19 cellular contexts compared by ENCODE assay signal in the genomic region with DNA sequence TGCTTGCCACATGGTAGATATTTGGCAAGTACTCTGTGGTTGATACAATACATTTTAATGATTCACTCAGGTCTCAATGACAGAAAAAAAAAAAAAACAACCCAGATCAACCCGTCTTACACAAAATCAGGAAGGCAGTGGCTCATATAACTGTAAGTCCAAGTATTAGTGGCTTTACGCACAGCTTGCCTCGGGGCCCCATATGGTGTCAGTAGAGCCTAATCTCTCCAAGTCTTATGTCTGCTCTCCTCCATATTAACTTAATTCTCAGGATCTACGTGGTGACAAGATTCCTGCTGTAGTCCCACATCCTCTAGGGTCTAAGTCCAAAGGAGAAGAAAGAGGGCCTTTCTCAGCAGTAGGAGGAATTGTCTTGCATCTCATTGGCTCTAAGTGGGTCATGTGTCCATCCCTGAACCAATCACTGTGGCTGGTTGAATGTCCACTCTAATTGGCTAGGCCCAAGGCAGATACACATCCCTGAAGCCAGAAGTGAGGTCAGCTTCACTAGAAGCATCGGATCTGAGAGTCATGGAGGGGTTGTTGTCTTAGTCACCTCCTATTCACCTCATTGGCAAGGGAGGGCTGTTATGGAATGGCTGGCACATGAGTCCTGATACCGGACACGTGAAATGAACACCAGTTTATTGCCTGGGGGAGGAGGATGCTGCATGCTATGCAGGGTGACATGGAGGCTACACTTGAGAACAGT. TPM values are rescaled to one million over a fixed set of nuclear protein-coding genes. Genes with fewer than 3 reads are reported as not detected.
DNase-seq lines count a peak whose midpoint lies in the region; ATAC-seq and TF ChIP-seq lines count a peak whose summit lies in the region.
"Had no signal": no experiment of that assay in that cellular context is flagged by ENCODE, and none has a peak within 500 bp of the region (broad histone marks: within the 10 kb centered on the region; RNA-seq: fewer than 3 reads in every experiment).

No MANE protein-coding gene starts in this region.

- H3K9ac ChIP-seq in mesendoderm (ENCODE audit: low read length), result no peak overlapping the region
- H3K9ac ChIP-seq: BLaER1 treated with 17β-estradiol and CSF1 and Interleukin-3, amounts not matched to agents 10 nM and 100 nM had no signal

- peaks cover 0 to 2% (median 0%) of the 10 kb centered on the region in 4 donors for H3K4me1 Mint-ChIP-seq in naive thymus-derived CD8-positive, alpha-beta T cell
- H3K4me1 Mint-ChIP-seq: activated naive CD4-positive, alpha-beta T cell treated with anti-CD3 and anti-CD28 coated beads, Interleukin-2, amount 50 U/mL, for 24 hours had no signal

- TF ChIP-seq CTCF in WERI-Rb-1 (IDR thresholded peaks at IDR 0.05; ENCODE audit: low read depth, low read length), result peak; percentile 67

- no peak overlapping the region for H3K18ac ChIP-seq in mesendoderm (ENCODE audit: low read length)

- ATAC-seq in HG02938 (IDR thresholded peaks at IDR 0.05; ENCODE audit: unreplicated experiment), result no peak
- ATAC-seq in naive thymus-derived CD8-positive, alpha-beta T cell, result no peak
- ATAC-seq: body of pancreas, heart right ventricle had no signal

- no peaks in the 10 kb centered on the region for H3K4me1 ChIP-seq in mesendoderm (ENCODE audit: control insufficient read depth, low read depth, low read length)
- H3K4me1 ChIP-seq: body of pancreas, heart right ventricle had no signal

- no peaks in the 10 kb centered on the region for H3K27me3 ChIP-seq in MG63
- no peaks in the 10 kb centered on the region for H3K27me3 ChIP-seq in WERI-Rb-1 (ENCODE audit: insufficient read depth, low read depth, severe bottlenecking)
- H3K27me3 ChIP-seq in mesendoderm (ENCODE audit: insufficient read depth, low read length, poor library complexity), result no peaks in the 10 kb centered on the region
- H3K27me3 ChIP-seq: BLaER1 treated with 17β-estradiol and CSF1 and Interleukin-3, amounts not matched to agents 10 nM and 100 nM; body of pancreas had no signal

- H3K56ac ChIP-seq in mesendoderm (ENCODE audit: low read length), result no peak overlapping the region

- H2BK120ac ChIP-seq in mesendoderm (ENCODE audit: low read depth, low read length), result no peak overlapping the region

- H3K23ac ChIP-seq in mesendoderm (ENCODE audit: low read length), result no peak overlapping the region

- no peak overlapping the region for H3K4me3 Mint-ChIP-seq in naive thymus-derived CD8-positive, alpha-beta T cell
- H3K4me3 Mint-ChIP-seq: activated naive CD4-positive, alpha-beta T cell treated with anti-CD3 and anti-CD28 coated beads, Interleukin-2, amount 50 U/mL, for 24 hours had no signal

- H3K4me2 ChIP-seq in mesendoderm (ENCODE audit: low read length), result no peak overlapping the region

- no peak overlapping the region for H2BK15ac ChIP-seq in mesendoderm (replicated peaks; ENCODE audit: low read depth)

- no peaks in the 10 kb centered on the region for H3K79me2 ChIP-seq in mesendoderm (ENCODE audit: control insufficient read depth, insufficient read depth, low read length)

- no peak overlapping the region for H4K5ac ChIP-seq in mesendoderm (ENCODE audit: low read length)

- no peak overlapping the region for H4K8ac ChIP-seq in mesendoderm (ENCODE audit: low read depth, low read length)

- POLR2A ChIA-PET in naive thymus-derived CD8-positive, alpha-beta T cell (lab: Charles Lee), result no interaction called here

- no peaks in the 10 kb centered on the region for H3K36me3 Mint-ChIP-seq in naive thymus-derived CD8-positive, alpha-beta T cell
- H3K36me3 Mint-ChIP-seq: activated naive CD4-positive, alpha-beta T cell treated with anti-CD3 and anti-CD28 coated beads, Interleukin-2, amount 50 U/mL, for 24 hours had no signal

- no peak overlapping the region for H3K4ac ChIP-seq in mesendoderm (ENCODE audit: low read depth, low read length)

- H3K9me3 Mint-ChIP-seq in naive thymus-derived CD8-positive, alpha-beta T cell, result peaks cover 0 to 5% (median 2%) of the 10 kb centered on the region in 9 donors
- H3K9me3 Mint-ChIP-seq: activated naive CD4-positive, alpha-beta T cell treated with anti-CD3 and anti-CD28 coated beads, Interleukin-2, amount 50 U/mL, for 24 hours had no signal

- H3K27me3 Mint-ChIP-seq in naive thymus-derived CD8-positive, alpha-beta T cell, result peaks cover 10 to 20% (median 13%) of the 10 kb centered on the region in 5 donors

- no peak overlapping the region for H2BK5ac ChIP-seq in mesendoderm (ENCODE audit: low read length)

- H3K9me3 ChIP-seq in MG63 (no peaks in the 10 kb centered on the region), WERI-Rb-1 (ENCODE audit: severe bottlenecking) (no peaks in the 10 kb centered on the region)
- H3K9me3 ChIP-seq: BLaER1 treated with 17β-estradiol and CSF1 and Interleukin-3, amounts not matched to agents 10 nM and 100 nM; body of pancreas; heart right ventricle had no signal

- peak; percentile 41 for DNase-seq in EH (ENCODE audit: low read depth)
- DNase-seq in MG63, result peak; percentile 9
- DNase-seq in WERI-Rb-1, result peak; percentile 77
- peak; percentile 45 for DNase-seq in mesendoderm
- DNase-seq in NCI-H2081 (lab: John Stamatoyannopoulos, UW), result no peak
- DNase-seq in putamen (ENCODE audit: low spot score), result no peak
- no peak for DNase-seq in naive thymus-derived CD8-positive, alpha-beta T cell
- DNase-seq: activated CD4-positive, alpha-beta T cell treated with anti-CD3 and anti-CD28 coated beads, Interleukin-2, amount 50 U/mL, for 4 hours; body of pancreas; DMS53; dorsolateral prefrontal cortex; heart right ventricle; NCI-H1694; NCI-H446 treated with DMSO at 0.1 percent for 48 hours; OCI-M1; small intestine had no signal

- H2AK5ac ChIP-seq in mesendoderm (ENCODE audit: low read length), result no peak overlapping the region

- no peaks in the 10 kb centered on the region for H3K36me3 ChIP-seq in MG63
- H3K36me3 ChIP-seq in WERI-Rb-1, result no peaks in the 10 kb centered on the region
- no peaks in the 10 kb centered on the region for H3K36me3 ChIP-seq in mesendoderm (ENCODE audit: control insufficient read depth, insufficient read depth, low read length)
- H3K36me3 ChIP-seq: BLaER1 treated with 17β-estradiol and CSF1 and Interleukin-3, amounts not matched to agents 10 nM and 100 nM; heart right ventricle had no signal

- H3K79me1 ChIP-seq in mesendoderm (ENCODE audit: low read length), result no peaks in the 10 kb centered on the region

- WGBS in mesendoderm (ENCODE audit: extremely low coverage, insufficient coverage, low lambda C conversion rate), result no CpG with 5 or more reads among the region's 7 CpGs

- no peak overlapping the region for H3K27ac Mint-ChIP-seq in naive thymus-derived CD8-positive, alpha-beta T cell
- H3K27ac Mint-ChIP-seq: activated naive CD4-positive, alpha-beta T cell treated with anti-CD3 and anti-CD28 coated beads, Interleukin-2, amount 50 U/mL, for 24 hours had no signal

- H3K27ac ChIP-seq in WERI-Rb-1, result no peak overlapping the region
- H3K27ac ChIP-seq in mesendoderm (ENCODE audit: low read depth, low read length), result no peak overlapping the region
- H3K27ac ChIP-seq: body of pancreas, dorsolateral prefrontal cortex, heart right ventricle had no signal

- H3K4me3 ChIP-seq in MG63 (no peak overlapping the region), WERI-Rb-1 (ENCODE audit: low read depth, low read length) (no peak overlapping the region), mesendoderm (ENCODE audit: low read length) (no peak overlapping the region)
- H3K4me3 ChIP-seq: BLaER1 treated with 17β-estradiol and CSF1 and Interleukin-3, amounts not matched to agents 10 nM and 100 nM; body of pancreas; dorsolateral prefrontal cortex; heart right ventricle had no signal

RNA-seq across cellular contexts. Expression of gene PLPP4, which starts 20.4 kb away (rescaled TPM):
- 3.4 and 13.4 TPM in 2 replicates for total RNA-seq in MG63 (2014; rRNA removed; shearing (Covaris generic); ENCODE audit: low replicate concordance)
- polyA plus RNA-seq in mesendoderm (2013, experiment 1 of 2), result 0.32 TPM
- 0.31 TPM for polyA plus RNA-seq in mesendoderm (2013, experiment 2 of 2)
- total RNA-seq in naive thymus-derived CD8-positive, alpha-beta T cell, result not detected
- not detected for polyA plus RNA-seq in naive thymus-derived CD8-positive, alpha-beta T cell
- total RNA-seq: heart right ventricle had no signal
- polyA plus RNA-seq: heart right ventricle had no signal

Comparison
In these comparisons a context has a peak if more than half of its experiments do, and no peak if none do; other contexts are left out.
1. DNase-seq: peak in EH (single experiment), MG63 (single experiment), WERI-Rb-1 (single experiment) and mesendoderm (single experiment); none in NCI-H2081 (0 of 2), putamen (single experiment) and naive thymus-derived CD8-positive, alpha-beta T cell (0 of 10).